In genomic region chr19:45049073-45049736, GRCh38 we compare ENCODE assay signal across 10 cellular contexts. TPM values are rescaled to one million over a fixed set of nuclear protein-coding genes. Genes with fewer than 3 reads are reported as not detected.
DNase-seq lines count a peak whose midpoint lies in the region; ATAC-seq lines count a peak whose summit lies in the region.
"Had no signal": no experiment of that assay in that cellular context is flagged by ENCODE, and none has a peak within 500 bp of the region (broad histone marks: within the 10 kb centered on the region; RNA-seq: fewer than 3 reads in every experiment).

No MANE protein-coding gene starts in this region.

- H3K36me3 Mint-ChIP-seq in activated naive CD4-positive, alpha-beta T cell treated with anti-CD3 and anti-CD28 coated beads for 36 hours (ENCODE audit: low read depth), result peaks cover 29% of the 10 kb centered on the region

- H3K4me3 ChIP-seq in iPS-15b (ENCODE audit: low read depth, low read length) (no peak overlapping the region), stomach smooth muscle (ENCODE audit: low read length in 2 of 2) (no peak overlapping the region)

- no peak for ATAC-seq in HG03095 (IDR thresholded peaks at IDR 0.05; ENCODE audit: unreplicated experiment)
- no peak for ATAC-seq in HG03442 (IDR thresholded peaks at IDR 0.05; ENCODE audit: unreplicated experiment)

- peaks cover 43% of the 10 kb centered on the region for H3K4me1 Mint-ChIP-seq in activated naive CD4-positive, alpha-beta T cell treated with anti-CD3 and anti-CD28 coated beads for 36 hours (ENCODE audit: low read depth)

- no peak for DNase-seq in activated naive CD4-positive, alpha-beta T cell treated with anti-CD3 and anti-CD28 coated beads for 36 hours
- DNase-seq in activated naive CD4-positive, alpha-beta T cell treated with Interleukin-2 at 50 U/mL for 16 hours, result no peak
- DNase-seq in astrocyte of the hippocampus (ENCODE audit: low read depth, low spot score), result peak; percentile 16
- no peak for DNase-seq in DMS53 treated with DMSO at 0.1 percent for 48 hours (lab: John Stamatoyannopoulos, UW; ENCODE audit: unreplicated experiment)
- DNase-seq: NCI-H1105; stimulated activated CD4-positive, alpha-beta T cell treated with anti-CD3 and anti-CD28 coated beads, Interleukin-4, amount 100 ng/mL, for 1 hour had no signal

- H3K27me3 ChIP-seq in iPS-15b (ENCODE audit: control insufficient read depth, insufficient read depth, low read length) (no peaks in the 10 kb centered on the region), stomach smooth muscle (ENCODE audit: control insufficient read depth in 1 of 2, insufficient read depth in 2 of 2, low read length in 2 of 2) (no peaks in the 10 kb centered on the region)

- H3K9me3 ChIP-seq in iPS-15b (ENCODE audit: control insufficient read depth, insufficient read depth, low read length) (no peaks in the 10 kb centered on the region), stomach smooth muscle (ENCODE audit: control insufficient read depth in 2 of 2, low read length in 2 of 2) (no peaks in the 10 kb centered on the region)

- H3K9ac ChIP-seq in iPS-15b (ENCODE audit: low read depth, low read length), result peak overlapping the region; percentile 24
- H3K9ac ChIP-seq in stomach smooth muscle (ENCODE audit: low read length in 2 of 2), result no peak overlapping the region

- H3K4me1 ChIP-seq in iPS-15b (ENCODE audit: control insufficient read depth, insufficient read depth, low read length) (no peaks in the 10 kb centered on the region), stomach smooth muscle (ENCODE audit: control insufficient read depth, insufficient read depth, low read length) (peaks cover 22% of the 10 kb centered on the region)

- H3K9me3 Mint-ChIP-seq in activated naive CD4-positive, alpha-beta T cell treated with anti-CD3 and anti-CD28 coated beads for 36 hours, result no peaks in the 10 kb centered on the region

- intact Hi-C loops in activated naive CD4-positive, alpha-beta T cell treated with anti-CD3 and anti-CD28 coated beads for 36 hours (cut with micrococcal nuclease), result no loop called here

- peak overlapping the region; percentile 24 for H3K27ac ChIP-seq in stomach smooth muscle (ENCODE audit: low read length)

- peaks cover 34% of the 10 kb centered on the region for H3K36me3 ChIP-seq in iPS-15b (ENCODE audit: control insufficient read depth, insufficient read depth, low read length)
- H3K36me3 ChIP-seq in stomach smooth muscle (ENCODE audit: control insufficient read depth in 2 of 2, insufficient read depth in 2 of 2, low read length in 2 of 2), result peaks cover 12 to 28% of the 10 kb centered on the region in 2 donors

- no peak overlapping the region for H3K4me3 Mint-ChIP-seq in activated naive CD4-positive, alpha-beta T cell treated with anti-CD3 and anti-CD28 coated beads for 36 hours

- H3K27ac Mint-ChIP-seq in activated naive CD4-positive, alpha-beta T cell treated with anti-CD3 and anti-CD28 coated beads for 36 hours, result peak overlapping the region; percentile 60

- CTCF ChIA-PET in activated naive CD4-positive, alpha-beta T cell treated with anti-CD3 and anti-CD28 coated beads for 36 hours (lab: Charles Lee), result interaction anchor here (1.1 to 1.6 kb wide), 2 partner anchors 10 to 97 kb away, joined by 4 to 6 read pairs; no protein-coding TSS in a partner anchor

- no peaks in the 10 kb centered on the region for H3K27me3 Mint-ChIP-seq in activated naive CD4-positive, alpha-beta T cell treated with anti-CD3 and anti-CD28 coated beads for 36 hours (ENCODE audit: low read depth)

RNA-seq across cellular contexts. Expression of gene CLASRP, which starts 10.4 kb away (rescaled TPM):
- total RNA-seq in activated naive CD4-positive, alpha-beta T cell treated with anti-CD3 and anti-CD28 coated beads for 36 hours, result 100 to 1,000 TPM; 106 to 113 TPM

RNA-seq across cellular contexts. Expression of gene ZNF296, which starts 27.1 kb away (rescaled TPM):
- 1 to 10 TPM; 1.1 to 1.4 TPM for total RNA-seq in activated naive CD4-positive, alpha-beta T cell treated with anti-CD3 and anti-CD28 coated beads for 36 hours

RNA-seq across cellular contexts. Expression of gene GEMIN7, which starts 29.9 kb away (rescaled TPM):
- total RNA-seq in activated naive CD4-positive, alpha-beta T cell treated with anti-CD3 and anti-CD28 coated beads for 36 hours, result 10 to 100 TPM; 14.7 to 15.4 TPM

RNA-seq across cellular contexts. Expression of gene PPP1R37, which starts 43.8 kb away (rescaled TPM):
- total RNA-seq in activated naive CD4-positive, alpha-beta T cell treated with anti-CD3 and anti-CD28 coated beads for 36 hours, result 10 to 100 TPM; 10.2 to 10.3 TPM

RNA-seq across cellular contexts. Expression of gene RELB, which starts 47.9 kb away (rescaled TPM):
- 10 to 100 TPM; 55.4 to 57.3 TPM for total RNA-seq in activated naive CD4-positive, alpha-beta T cell treated with anti-CD3 and anti-CD28 coated beads for 36 hours
